ENCODE assay signal across 1 cellular context in the genomic region with DNA sequence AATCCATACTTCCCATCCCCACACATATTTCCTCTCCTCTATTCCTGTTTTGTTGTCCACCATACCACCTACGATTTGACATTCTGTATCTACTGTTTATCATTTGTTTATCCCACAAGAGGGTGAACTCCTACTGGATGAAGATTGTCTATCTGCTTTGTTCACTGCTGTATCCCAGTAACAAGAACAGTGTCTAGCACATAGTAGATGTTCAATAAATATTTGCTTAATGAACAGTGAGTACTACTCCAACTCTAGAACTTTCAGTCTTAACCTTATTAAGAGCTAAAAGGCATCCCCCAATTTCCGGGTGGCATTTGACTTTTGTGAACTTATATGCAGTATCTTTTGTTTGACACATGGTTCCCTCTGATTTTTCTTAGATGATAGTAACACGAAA.
TF ChIP-seq lines count a peak whose summit lies in the region.

No MANE protein-coding gene starts in this region.

TF ChIP-seq in GM23338, 12 proteins besides CTCF, POLR2A, EP300 and RAD21 (continued from another document):
- TF ChIP-seq, protein P1, sequence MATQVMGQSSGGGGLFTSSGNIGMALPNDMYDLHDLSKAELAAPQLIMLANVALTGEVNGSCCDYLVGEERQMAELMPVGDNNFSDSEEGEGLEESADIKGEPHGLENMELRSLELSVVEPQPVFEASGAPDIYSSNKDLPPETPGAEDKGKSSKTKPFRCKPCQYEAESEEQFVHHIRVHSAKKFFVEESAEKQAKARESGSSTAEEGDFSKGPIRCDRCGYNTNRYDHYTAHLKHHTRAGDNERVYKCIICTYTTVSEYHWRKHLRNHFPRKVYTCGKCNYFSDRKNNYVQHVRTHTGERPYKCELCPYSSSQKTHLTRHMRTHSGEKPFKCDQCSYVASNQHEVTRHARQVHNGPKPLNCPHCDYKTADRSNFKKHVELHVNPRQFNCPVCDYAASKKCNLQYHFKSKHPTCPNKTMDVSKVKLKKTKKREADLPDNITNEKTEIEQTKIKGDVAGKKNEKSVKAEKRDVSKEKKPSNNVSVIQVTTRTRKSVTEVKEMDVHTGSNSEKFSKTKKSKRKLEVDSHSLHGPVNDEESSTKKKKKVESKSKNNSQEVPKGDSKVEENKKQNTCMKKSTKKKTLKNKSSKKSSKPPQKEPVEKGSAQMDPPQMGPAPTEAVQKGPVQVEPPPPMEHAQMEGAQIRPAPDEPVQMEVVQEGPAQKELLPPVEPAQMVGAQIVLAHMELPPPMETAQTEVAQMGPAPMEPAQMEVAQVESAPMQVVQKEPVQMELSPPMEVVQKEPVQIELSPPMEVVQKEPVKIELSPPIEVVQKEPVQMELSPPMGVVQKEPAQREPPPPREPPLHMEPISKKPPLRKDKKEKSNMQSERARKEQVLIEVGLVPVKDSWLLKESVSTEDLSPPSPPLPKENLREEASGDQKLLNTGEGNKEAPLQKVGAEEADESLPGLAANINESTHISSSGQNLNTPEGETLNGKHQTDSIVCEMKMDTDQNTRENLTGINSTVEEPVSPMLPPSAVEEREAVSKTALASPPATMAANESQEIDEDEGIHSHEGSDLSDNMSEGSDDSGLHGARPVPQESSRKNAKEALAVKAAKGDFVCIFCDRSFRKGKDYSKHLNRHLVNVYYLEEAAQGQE (IDR thresholded peaks at IDR 0.05; ENCODE audit: unreplicated experiment): no peak
- TF ChIP-seq NANOG (IDR thresholded peaks at IDR 0.05; ENCODE audit: borderline replicate concordance): no peak
